9 cellular contexts compared by ENCODE assay signal in the genomic region with DNA sequence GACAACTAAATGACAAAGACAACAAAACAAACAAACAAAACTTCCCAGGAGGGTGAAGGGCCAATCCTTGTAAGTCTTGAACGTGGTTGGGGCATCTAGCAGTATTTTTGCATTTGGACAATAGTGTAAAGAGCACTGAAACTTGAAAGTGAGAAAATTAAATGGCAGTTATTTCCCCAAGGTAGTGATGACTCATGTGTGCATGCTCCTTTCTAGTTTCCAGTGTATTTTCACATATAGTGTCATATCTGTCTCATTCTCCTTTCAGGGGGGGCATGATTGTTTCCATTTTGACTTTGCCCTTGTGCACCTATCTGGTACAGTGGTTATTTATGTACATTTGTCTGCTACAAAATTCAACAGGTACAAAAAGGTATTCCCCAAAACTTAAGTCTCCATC.
DNase-seq lines count a peak whose midpoint lies in the region; ATAC-seq and TF ChIP-seq lines count a peak whose summit lies in the region.
"Had no signal": no experiment of that assay in that cellular context is flagged by ENCODE, and none has a peak within 500 bp of the region (broad histone marks: within the 10 kb centered on the region; RNA-seq: fewer than 3 reads in every experiment).

No MANE protein-coding gene starts in this region.

- peak; percentile 37 for DNase-seq in GM10266 (ENCODE audit: extremely low spot score)
- no peak for DNase-seq in hypothalamus (lab: John Stamatoyannopoulos, UW)
- DNase-seq in GF-D8 (lab: John Stamatoyannopoulos, UW), result no peak
- DNase-seq in islet precursor cell, result no peak
- DNase-seq in NCI-H69 (lab: John Stamatoyannopoulos, UW), result no peak
- DNase-seq: NCI-H1092 had no signal

- TF ChIP-seq CTCF in GM10266 (IDR thresholded peaks at IDR 0.05; ENCODE audit: control insufficient read depth, insufficient read depth, low read depth, missing control alignments), result no peak

- peak; percentile 79 for ATAC-seq in GM19035 (IDR thresholded peaks at IDR 0.05; ENCODE audit: unreplicated experiment)
- peak; percentile 88 for ATAC-seq in HG02763 (IDR thresholded peaks at IDR 0.05; ENCODE audit: unreplicated experiment)
- ATAC-seq in HG03571 (IDR thresholded peaks at IDR 0.05; ENCODE audit: unreplicated experiment), result peak; percentile 82
